In genomic region chr6:41306187-41306854, GRCh38 we compare ENCODE assay signal across 8 cellular contexts. TPM values are rescaled to one million over a fixed set of nuclear protein-coding genes. Genes with fewer than 3 reads are reported as not detected.
DNase-seq lines count a peak whose midpoint lies in the region; ATAC-seq and TF ChIP-seq lines count a peak whose summit lies in the region.

No MANE protein-coding gene starts in this region.

- H3K27me3 ChIP-seq in right cardiac atrium (ENCODE audit: control insufficient read depth, insufficient read depth) = no peaks in the 10 kb centered on the region

- intact Hi-C loops in Calu3 (cut with micrococcal nuclease; ENCODE audit: unreplicated experiment) (no loop called here), right cardiac atrium (cut with DNase I) (no loop called here)

- peaks cover 6% of the 10 kb centered on the region for H3K9me3 Mint-ChIP-seq in Calu3 (ENCODE audit: low read depth, unreplicated experiment)

- no peaks in the 10 kb centered on the region for H3K27me3 Mint-ChIP-seq in Calu3 (ENCODE audit: unreplicated experiment)

- TF ChIP-seq CTCF in Calu3 (IDR thresholded peaks at IDR 0.05; ENCODE audit: unreplicated experiment) (peak; percentile 72), HEK293 (tag by site-specific recombination; IDR thresholded peaks at IDR 0.05) (no peak)

- CTCF ChIA-PET in Calu3 (lab: Charles Lee) = interaction anchor here (0.6 to 2.5 kb wide), 6 partner anchors 12 to 376 kb away, joined by 3 to 9 read pairs (median 6); no protein-coding TSS in a partner anchor
- CTCF ChIA-PET in HEK293 (lab: Yijun Ruan, JAX) = interaction anchor here (0.6 to 10.4 kb wide), 43 partner anchors 8 to 1831 kb away, joined by 3 to 177 read pairs (median 4); no protein-coding TSS in a partner anchor

- BruUV-seq in Calu3 (replicated peaks; lab: Mats Ljungman, UMichigan) = no TSS peak

- POLR2A ChIA-PET in HEK293 (lab: Yijun Ruan, JAX) = interaction anchor here (0.7 kb wide), 2 partner anchors 12 to 1137 kb away, joined by 3 to 6 read pairs; no protein-coding TSS in a partner anchor

- peaks cover 26% of the 10 kb centered on the region for H3K4me1 Mint-ChIP-seq in Calu3 (ENCODE audit: low read depth, unreplicated experiment)

- H3K9me3 ChIP-seq in HEK293 (ENCODE audit: control insufficient read depth, insufficient read depth, low read depth, low read length) = no peaks in the 10 kb centered on the region
- no peaks in the 10 kb centered on the region for H3K9me3 ChIP-seq in right cardiac atrium (ENCODE audit: control insufficient read depth, low read length)

- H3K27ac Mint-ChIP-seq in Calu3 (ENCODE audit: unreplicated experiment) = peak overlapping the region; percentile 68

- WGBS in right cardiac atrium = 26% methylated on average over 13 of the region's 13 CpGs

- ATAC-seq in right cardiac atrium (no peak), HG03159 (IDR thresholded peaks at IDR 0.05; ENCODE audit: unreplicated experiment) (no peak), HG03354 (IDR thresholded peaks at IDR 0.05; ENCODE audit: poor library complexity, severe bottlenecking, unreplicated experiment) (no peak)

- peaks cover 7% of the 10 kb centered on the region for H3K36me3 Mint-ChIP-seq in Calu3 (ENCODE audit: insufficient read depth, unreplicated experiment)

- H3K36me3 ChIP-seq in HEK293 (ENCODE audit: control insufficient read depth in 2 of 2, insufficient read depth in 1 of 2, low read length in 2 of 2) = no peaks in the 10 kb centered on the region

- DNase-seq in Calu3 (peak; percentile 81), NCI-H748 treated with DMSO at 0.1 percent for 48 hours (lab: John Stamatoyannopoulos, UW) (peak; percentile 77), right cardiac atrium (peak in 2 of 3 donors; percentile 30 to 33)
- peak; percentile 24 for DNase-seq in activated gamma-delta T cell treated with anti-CD3 and anti-CD28 coated beads, Interleukin-2, amount 50 U/mL, for 16 hours (ENCODE audit: low read depth)
- DNase-seq in stimulated activated CD4-positive, alpha-beta T cell treated with anti-CD3 and anti-CD28 coated beads, Interleukin-1b, Interleukin-23, amount 100 ng/mL, for 48 hours = peak; percentile 31

- H3K4me3 ChIP-seq in HEK293 (ENCODE audit: low read depth, low read length) (no peak overlapping the region), right cardiac atrium (ENCODE audit: low read length) (no peak overlapping the region)

- H3K4me3 Mint-ChIP-seq in Calu3 (ENCODE audit: low read depth, unreplicated experiment) = peak overlapping the region; percentile 17

- H3K4me1 ChIP-seq in HEK293 (ENCODE audit: control insufficient read depth, insufficient read depth, low read length) = no peaks in the 10 kb centered on the region
- H3K4me1 ChIP-seq in right cardiac atrium (ENCODE audit: control insufficient read depth, insufficient read depth, low read length) = no peaks in the 10 kb centered on the region

- H3K27ac ChIP-seq in HEK293 (ENCODE audit: extremely low read depth, low read depth, low read length) = no peak overlapping the region
- no peak overlapping the region for H3K27ac ChIP-seq in right cardiac atrium (ENCODE audit: low read length)

TF ChIP-seq in HEK293, 187 proteins besides CTCF, POLR2A, EP300 and RAD21 (continues in another document):
- TF ChIP-seq, protein P1, sequence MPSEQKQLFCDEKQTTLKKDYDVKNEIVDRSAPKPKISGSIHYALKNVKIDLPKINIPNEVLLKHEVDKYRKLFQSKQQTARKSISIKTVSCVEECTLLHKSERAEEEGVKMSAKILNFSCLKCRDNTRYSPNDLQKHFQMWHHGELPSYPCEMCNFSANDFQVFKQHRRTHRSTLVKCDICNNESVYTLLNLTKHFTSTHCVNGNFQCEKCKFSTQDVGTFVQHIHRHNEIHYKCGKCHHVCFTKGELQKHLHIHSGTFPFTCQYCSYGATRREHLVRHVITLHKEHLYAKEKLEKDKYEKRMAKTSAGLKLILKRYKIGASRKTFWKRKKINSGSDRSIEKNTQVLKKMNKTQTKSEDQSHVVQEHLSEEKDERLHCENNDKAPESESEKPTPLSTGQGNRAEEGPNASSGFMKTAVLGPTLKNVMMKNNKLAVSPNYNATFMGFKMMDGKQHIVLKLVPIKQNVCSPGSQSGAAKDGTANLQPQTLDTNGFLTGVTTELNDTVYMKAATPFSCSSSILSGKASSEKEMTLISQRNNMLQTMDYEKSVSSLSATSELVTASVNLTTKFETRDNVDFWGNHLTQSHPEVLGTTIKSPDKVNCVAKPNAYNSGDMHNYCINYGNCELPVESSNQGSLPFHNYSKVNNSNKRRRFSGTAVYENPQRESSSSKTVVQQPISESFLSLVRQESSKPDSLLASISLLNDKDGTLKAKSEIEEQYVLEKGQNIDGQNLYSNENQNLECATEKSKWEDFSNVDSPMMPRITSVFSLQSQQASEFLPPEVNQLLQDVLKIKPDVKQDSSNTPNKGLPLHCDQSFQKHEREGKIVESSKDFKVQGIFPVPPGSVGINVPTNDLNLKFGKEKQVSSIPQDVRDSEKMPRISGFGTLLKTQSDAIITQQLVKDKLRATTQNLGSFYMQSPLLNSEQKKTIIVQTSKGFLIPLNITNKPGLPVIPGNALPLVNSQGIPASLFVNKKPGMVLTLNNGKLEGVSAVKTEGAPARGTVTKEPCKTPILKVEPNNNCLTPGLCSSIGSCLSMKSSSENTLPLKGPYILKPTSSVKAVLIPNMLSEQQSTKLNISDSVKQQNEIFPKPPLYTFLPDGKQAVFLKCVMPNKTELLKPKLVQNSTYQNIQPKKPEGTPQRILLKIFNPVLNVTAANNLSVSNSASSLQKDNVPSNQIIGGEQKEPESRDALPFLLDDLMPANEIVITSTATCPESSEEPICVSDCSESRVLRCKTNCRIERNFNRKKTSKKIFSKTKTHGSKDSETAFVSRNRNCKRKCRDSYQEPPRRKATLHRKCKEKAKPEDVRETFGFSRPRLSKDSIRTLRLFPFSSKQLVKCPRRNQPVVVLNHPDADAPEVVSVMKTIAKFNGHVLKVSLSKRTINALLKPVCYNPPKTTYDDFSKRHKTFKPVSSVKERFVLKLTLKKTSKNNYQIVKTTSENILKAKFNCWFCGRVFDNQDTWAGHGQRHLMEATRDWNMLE (tag by site-specific recombination; conservative IDR thresholded peaks at IDR 0.05; ENCODE audit: low read depth) = no peak
- TF ChIP-seq ZNF350 (tag by site-specific recombination; IDR thresholded peaks at IDR 0.05) (no peak), ZNF155 (tag by site-specific recombination; IDR thresholded peaks at IDR 0.05) (no peak), OSR2 (tag by site-specific recombination; IDR thresholded peaks at IDR 0.05) (no peak), ZNF660 (tag by site-specific recombination; IDR thresholded peaks at IDR 0.05) (0 out of 2 replicates have a peak, but pooled peaks have one; percentile 17), ZNF248 (tag by site-specific recombination; IDR thresholded peaks at IDR 0.05) (no peak), ZFHX2 (tag by site-specific recombination; conservative IDR thresholded peaks at IDR 0.05) (0 out of 2 replicates have a peak, but pooled peaks have one; percentile 44), ZBTB7A (tag by site-specific recombination; IDR thresholded peaks at IDR 0.05; ENCODE audit: low read depth) (no peak), ZNF701 (tag by site-specific recombination; IDR thresholded peaks at IDR 0.05) (no peak), ZNF37A (tag by site-specific recombination; IDR thresholded peaks at IDR 0.05) (no peak), KLF1 (tag by site-specific recombination; IDR thresholded peaks at IDR 0.05) (no peak), PRDM4 (tag by site-specific recombination; IDR thresholded peaks at IDR 0.05) (no peak), ZNF548 (tag by site-specific recombination; IDR thresholded peaks at IDR 0.05) (no peak), BCL11B (tag by site-specific recombination; IDR thresholded peaks at IDR 0.05; ENCODE audit: low read depth) (no peak)
- TF ChIP-seq, protein P2, sequence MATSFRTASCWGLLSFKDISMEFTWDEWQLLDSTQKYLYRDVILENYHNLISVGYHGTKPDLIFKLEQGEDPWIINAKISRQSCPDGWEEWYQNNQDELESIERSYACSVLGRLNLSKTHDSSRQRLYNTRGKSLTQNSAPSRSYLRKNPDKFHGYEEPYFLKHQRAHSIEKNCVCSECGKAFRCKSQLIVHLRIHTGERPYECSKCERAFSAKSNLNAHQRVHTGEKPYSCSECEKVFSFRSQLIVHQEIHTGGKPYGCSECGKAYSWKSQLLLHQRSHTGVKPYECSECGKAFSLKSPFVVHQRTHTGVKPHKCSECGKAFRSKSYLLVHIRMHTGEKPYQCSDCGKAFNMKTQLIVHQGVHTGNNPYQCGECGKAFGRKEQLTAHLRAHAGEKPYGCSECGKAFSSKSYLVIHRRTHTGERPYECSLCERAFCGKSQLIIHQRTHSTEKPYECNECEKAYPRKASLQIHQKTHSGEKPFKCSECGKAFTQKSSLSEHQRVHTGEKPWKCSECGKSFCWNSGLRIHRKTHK (tag by site-specific recombination; IDR thresholded peaks at IDR 0.05) = no peak

RNA-seq across cellular contexts. Expression of gene TREM1, which starts 19.8 kb away (rescaled TPM):
- total RNA-seq in Calu3 (2022) (1.2 and 1.4 TPM in 2 replicates), right cardiac atrium (1 to 10 TPM in 3 of 4 donors, under 1 TPM in 1; 0.46 to 2.3 (median 1.3) TPM)
- polyA plus RNA-seq in right cardiac atrium = 1.1 TPM

RNA-seq across cellular contexts. Expression of gene NCR2, which starts 29.1 kb away (rescaled TPM):
- total RNA-seq in Calu3 (2022) (not detected in 2 replicates), right cardiac atrium (not detected)
- not detected for polyA plus RNA-seq in right cardiac atrium

Comparison
In these comparisons a context has a peak if more than half of its experiments do, and no peak if none do; other contexts are left out.
1. DNase-seq: peak in every context shown above with its lines; median percentile 81 in Calu3; 77 in NCI-H748 treated with DMSO at 0.1 percent for 48 hours; 32 in right cardiac atrium; 31 in stimulated activated CD4-positive, alpha-beta T cell treated with anti-CD3 and anti-CD28 coated beads, Interleukin-1b, Interleukin-23, amount 100 ng/mL, for 48 hours; 24 in activated gamma-delta T cell treated with anti-CD3 and anti-CD28 coated beads, Interleukin-2, amount 50 U/mL, for 16 hours.